In genomic region chr10:3484306-3485187, GRCh38 we compare ENCODE assay signal across 8 cellular contexts.
DNase-seq lines count a peak whose midpoint lies in the region; ATAC-seq, FAIRE-seq and TF ChIP-seq lines count a peak whose summit lies in the region.

No MANE protein-coding gene starts in this region.

- DNase-seq in EH (ENCODE audit: low read depth) (peak; percentile 83), fibroblast of gingiva (ENCODE audit: low read depth) (peak; percentile 85), stromal cell of bone marrow (ENCODE audit: low read depth) (peak; percentile 41), iPS-NIHi11 (ENCODE audit: low spot score) (no peak), H54 (ENCODE audit: insufficient read length, low spot score) (no peak), NCI-H2196 (lab: John Stamatoyannopoulos, UW; ENCODE audit: unreplicated experiment) (no peak)

- ATAC-seq in GM19468 (IDR thresholded peaks at IDR 0.05; ENCODE audit: extremely low read depth, unreplicated experiment) (peak; percentile 80), HG03469 (IDR thresholded peaks at IDR 0.05; ENCODE audit: unreplicated experiment) (peak; percentile 72)

- no peak for FAIRE-seq in H54 (lab: Jason Lieb, UNC)

- TF ChIP-seq POLR2A in H54 (IDR thresholded peaks at IDR 0.05; ENCODE audit: low read depth, low read length): no peak

Comparison
In these comparisons a context has a peak if more than half of its experiments do, and no peak if none do; other contexts are left out.
1. DNase-seq: peak in EH (single experiment), fibroblast of gingiva (single experiment) and stromal cell of bone marrow (single experiment); none in iPS-NIHi11 (single experiment), H54 (single experiment) and NCI-H2196 (single experiment).